ENCODE assay signal across 19 cellular contexts in the genomic region with DNA sequence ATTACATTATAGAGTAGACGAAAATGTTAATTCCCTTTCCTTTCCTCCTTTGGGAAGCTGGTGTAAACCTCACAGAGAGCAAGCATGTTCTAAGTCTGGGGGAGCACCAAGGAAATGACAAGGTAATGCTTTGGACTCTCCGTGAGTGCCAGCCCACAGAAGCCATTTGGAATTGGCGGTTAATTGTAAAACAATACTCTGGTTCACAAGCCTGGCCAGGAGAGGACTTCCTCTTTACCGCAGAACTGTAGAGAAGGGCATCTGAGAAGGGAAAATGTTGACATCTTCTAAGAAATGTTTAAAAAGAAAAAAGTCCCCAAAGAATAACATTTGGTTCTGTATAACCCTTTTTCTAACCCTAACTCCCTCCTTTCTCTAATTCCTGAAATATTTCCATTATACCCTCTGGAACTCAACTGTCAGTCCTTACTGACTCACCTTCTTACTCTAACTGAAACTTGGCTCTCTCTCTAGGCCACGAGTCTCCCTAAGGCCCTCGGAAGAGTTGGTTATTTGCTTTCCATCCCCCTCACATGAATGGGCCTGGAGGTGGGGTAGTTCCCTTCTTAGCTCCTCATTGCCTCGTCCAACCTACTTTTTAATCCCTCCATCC.
DNase-seq lines count a peak whose midpoint lies in the region; ATAC-seq, FAIRE-seq and TF ChIP-seq lines count a peak whose summit lies in the region.
"Had no signal": no experiment of that assay in that cellular context is flagged by ENCODE, and none has a peak within 500 bp of the region (broad histone marks: within the 10 kb centered on the region; RNA-seq: fewer than 3 reads in every experiment).

No MANE protein-coding gene starts in this region.

- H2AK5ac ChIP-seq in mesenchymal stem cell (ENCODE audit: low read length, severe bottlenecking): no peak overlapping the region

- DNase-seq in AG20443 (ENCODE audit: low spot score): peak; percentile 39
- peak; percentile 63 for DNase-seq in M059J (ENCODE audit: low read depth)
- DNase-seq in bronchial epithelial cell (ENCODE audit: low read depth): peak; percentile 64
- DNase-seq in mesenchymal stem cell: peak; percentile 28
- DNase-seq in amniotic stem cell (lab: John Stamatoyannopoulos, UW): no peak
- no peak for DNase-seq in NCI-H510A treated with DMSO at 0.1 percent for 48 hours (lab: John Stamatoyannopoulos, UW)
- DNase-seq in activated naive CD4-positive, alpha-beta T cell (lab: John Stamatoyannopoulos, UW): no peak
- DNase-seq: activated B cell treated with CpG ODN at 0.5 μM for 24 hours; amygdala; colonic mucosa; DMS 273 treated with DMSO at 0.1 percent for 48 hours; naive thymus-derived CD4-positive, alpha-beta T cell; NCI-H1930; NCI-H82; stomach had no signal

- H4K91ac ChIP-seq in mesenchymal stem cell (ENCODE audit: low read length): no peak overlapping the region

- H4K8ac ChIP-seq in mesenchymal stem cell (ENCODE audit: low read length): peak overlapping the region; percentile 38

- TF ChIP-seq CTCF in bronchial epithelial cell (IDR thresholded peaks at IDR 0.05; ENCODE audit: insufficient read depth, low read length, severe bottlenecking): no peak

- H3K4me3 ChIP-seq in bronchial epithelial cell (ENCODE audit: low read depth, low read length) (no peak overlapping the region), mesenchymal stem cell (ENCODE audit: insufficient read depth in 1 of 2, low read depth in 1 of 2, low read length in 2 of 2) (peak overlapping the region in 1 of 2 experiments; percentile 2)
- H3K4me3 ChIP-seq: colonic mucosa, prostate gland, stomach, vagina had no signal

- no peak overlapping the region for H3K14ac ChIP-seq in mesenchymal stem cell (ENCODE audit: low read length in 2 of 2)

- H3K27me3 ChIP-seq in bronchial epithelial cell (ENCODE audit: control insufficient read depth, insufficient read depth, low read length) (no peaks in the 10 kb centered on the region), mesenchymal stem cell (ENCODE audit: control insufficient read depth in 1 of 2, insufficient read depth in 1 of 2, low read length in 2 of 2) (no peaks in the 10 kb centered on the region)
- H3K27me3 ChIP-seq: colonic mucosa, stomach, vagina had no signal

- no peaks in the 10 kb centered on the region for H3K9me3 ChIP-seq in mesenchymal stem cell (ENCODE audit: control insufficient read depth, low read length)
- H3K9me3 ChIP-seq: colonic mucosa, prostate gland, stomach, vagina had no signal

- peaks cover 2% of the 10 kb centered on the region for H3K4me1 ChIP-seq in mesenchymal stem cell (ENCODE audit: control insufficient read depth, insufficient read depth, low read depth, low read length)
- H3K4me1 ChIP-seq: colonic mucosa, prostate gland, vagina had no signal

- no peaks in the 10 kb centered on the region for H3K79me1 ChIP-seq in mesenchymal stem cell (replicated peaks; ENCODE audit: low read length, poor library complexity, severe bottlenecking)

- no peak overlapping the region for H2AFZ ChIP-seq in mesenchymal stem cell (ENCODE audit: low read depth, low read length)

- no peak overlapping the region for H2BK15ac ChIP-seq in mesenchymal stem cell (ENCODE audit: low read depth, poor library complexity, severe bottlenecking)

- no peak overlapping the region for H3K27ac ChIP-seq in mesenchymal stem cell (ENCODE audit: low read length, poor library complexity, severe bottlenecking)
- H3K27ac ChIP-seq: colonic mucosa, prostate gland, vagina had no signal

- H3K23ac ChIP-seq in mesenchymal stem cell (ENCODE audit: low read length in 2 of 2): no peak overlapping the region

- H3K4me2 ChIP-seq in mesenchymal stem cell (ENCODE audit: low read length, poor library complexity, severe bottlenecking): no peak overlapping the region

- no peak overlapping the region for H2BK5ac ChIP-seq in mesenchymal stem cell (ENCODE audit: low read depth, low read length, poor library complexity, severe bottlenecking)

- WGBS in mesenchymal stem cell: 73% methylated on average over 6 of the region's 7 CpGs

- H3K4ac ChIP-seq in mesenchymal stem cell (ENCODE audit: low read depth in 1 of 2, low read length in 2 of 2): no peak overlapping the region

- H2BK120ac ChIP-seq in mesenchymal stem cell (ENCODE audit: low read depth, low read length): no peak overlapping the region

- peak overlapping the region in 1 of 2 experiments; percentile 30 for H3K18ac ChIP-seq in mesenchymal stem cell (ENCODE audit: low read depth in 1 of 2, low read length in 2 of 2)

- ATAC-seq in GM21381 (IDR thresholded peaks at IDR 0.05; ENCODE audit: unreplicated experiment): no peak
- ATAC-seq: naive thymus-derived CD4-positive, alpha-beta T cell had no signal

- no peak overlapping the region for H3K9ac ChIP-seq in mesenchymal stem cell (ENCODE audit: low read length)

- FAIRE-seq in bronchial epithelial cell (lab: Jason Lieb, UNC): no peak
- FAIRE-seq: endothelial cell of umbilical vein had no signal

- peak overlapping the region in 1 of 2 experiments; percentile 38 for H2BK12ac ChIP-seq in mesenchymal stem cell (ENCODE audit: low read length in 2 of 2)

- no peaks in the 10 kb centered on the region for H3K36me3 ChIP-seq in bronchial epithelial cell (ENCODE audit: control insufficient read depth, insufficient read depth, low read length)
- no peaks in the 10 kb centered on the region for H3K36me3 ChIP-seq in mesenchymal stem cell (ENCODE audit: control insufficient read depth in 1 of 2, insufficient read depth in 2 of 2, low read depth in 1 of 2, low read length in 2 of 2)
- H3K36me3 ChIP-seq: colonic mucosa, prostate gland, stomach, vagina had no signal

Comparison
In these comparisons a context has a peak if more than half of its experiments do, and no peak if none do; other contexts are left out.
1. DNase-seq: peak in AG20443 (single experiment), M059J (single experiment), bronchial epithelial cell (single experiment) and mesenchymal stem cell (single experiment); none in amniotic stem cell (single experiment), NCI-H510A treated with DMSO at 0.1 percent for 48 hours (single experiment) and activated naive CD4-positive, alpha-beta T cell (0 of 4).